In genomic region chr2:214484701-214485100, GRCh38 we compare ENCODE assay signal across 29 cellular contexts.
"Had no signal": no experiment of that assay in that cellular context is flagged by ENCODE, and none has a peak within 500 bp of the region (broad histone marks: within the 10 kb centered on the region; RNA-seq: fewer than 3 reads in every experiment).

No MANE protein-coding gene starts in this region.

- DNase-seq: activated B cell treated with CpG ODN at 0.5 μM for 24 hours; activated CD4-positive, alpha-beta T cell treated with anti-CD3 and anti-CD28 coated beads for 48 hours; activated CD4-positive, alpha-beta T cell treated with anti-CD3 and anti-CD28 coated beads, Interleukin-2, amount 50 U/mL, for 1 hour; activated CD4-positive, alpha-beta T cell treated with anti-CD3 and anti-CD28 coated beads, Interleukin-2, amount 50 U/mL, for 48 hours; activated CD8-positive, alpha-beta memory T cell treated with anti-CD3 and anti-CD28 coated beads for 24 hours; activated CD8-positive, alpha-beta T cell treated with anti-CD3 and anti-CD28 coated beads for 36 hours; activated effector memory CD4-positive, alpha-beta T cell treated with Interleukin-2 at 50 U/mL for 16 hours; activated gamma-delta T cell treated with Interleukin-2 at 50 U/mL for 16 hours; activated naive CD4-positive, alpha-beta T cell treated with anti-CD3 and anti-CD28 coated beads, Interleukin-2, amount 50 U/mL, for 16 hours; activated naive CD4-positive, alpha-beta T cell treated with Interleukin-2 at 50 U/mL for 16 hours; activated T-cell treated with anti-CD3 and anti-CD28 coated beads, Interleukin-2, amount 50 U/mL, for 4 hours; adrenal gland; aorta; body of pancreas; caudate nucleus; colonic mucosa; dorsolateral prefrontal cortex; effector memory CD4-positive, alpha-beta T cell; endodermal cell; foreskin keratinocyte; T-helper 1 cell; T-helper 17 cell; T1000; WERI-Rb-1 had no signal

- H3K36me3 ChIP-seq: adrenal gland, colonic mucosa, gastroesophageal sphincter, heart right ventricle, WERI-Rb-1 had no signal

- ATAC-seq: activated CD4-positive, CD25-positive, alpha-beta regulatory T cell treated with anti-CD3 and anti-CD28 coated beads, Interleukin-2, amount 50 U/mL, for 24 hours; activated CD8-positive, alpha-beta T cell treated with anti-CD3 and anti-CD28 coated beads for 36 hours; activated T-cell treated with anti-CD3 and anti-CD28 coated beads, Interleukin-2, amount 50 U/mL, for 4 hours; activated T-helper 17 cell treated with anti-CD3 and anti-CD28 coated beads, Interleukin-2, amount 50 U/mL, for 72 hours; body of pancreas; esophagus mucosa; foreskin keratinocyte; gastroesophageal sphincter; T-helper 17 cell had no signal

- H3K4me3 ChIP-seq: adrenal gland, body of pancreas, colonic mucosa, dorsolateral prefrontal cortex, gastroesophageal sphincter, heart right ventricle had no signal

- H3K4me1 ChIP-seq: adrenal gland, body of pancreas, colonic mucosa, foreskin keratinocyte, gastroesophageal sphincter had no signal

- H3K27me3 ChIP-seq: adrenal gland, body of pancreas, colonic mucosa, dorsolateral prefrontal cortex, foreskin keratinocyte, gastroesophageal sphincter, heart right ventricle had no signal

- H3K27ac ChIP-seq: adrenal gland, body of pancreas, colonic mucosa, foreskin keratinocyte, gastroesophageal sphincter, WERI-Rb-1 had no signal

- H3K9me3 ChIP-seq: adrenal gland, body of pancreas, colonic mucosa, gastroesophageal sphincter, heart right ventricle had no signal
